30 cellular contexts compared by ENCODE assay signal in the genomic region with DNA sequence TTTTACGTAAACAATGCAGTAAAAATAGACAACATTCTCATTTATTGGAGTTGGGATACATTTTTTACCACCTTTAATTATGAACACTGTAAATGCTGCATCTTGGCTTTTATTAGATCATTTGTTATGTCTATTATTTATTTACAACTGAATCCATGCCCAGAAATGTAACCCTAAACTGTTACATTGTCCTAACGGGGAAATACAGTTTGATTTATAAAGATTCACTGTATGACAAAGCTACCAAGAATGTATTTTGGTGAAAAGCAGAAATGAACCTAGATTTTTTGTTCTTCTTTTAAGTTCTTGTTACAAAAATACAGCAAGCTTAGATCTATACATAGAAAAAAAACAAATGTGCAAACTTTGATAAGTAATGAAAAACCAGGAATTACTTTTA. TPM values are rescaled to one million over a fixed set of nuclear protein-coding genes. Genes with fewer than 3 reads are reported as not detected.
DNase-seq lines count a peak whose midpoint lies in the region; TF ChIP-seq lines count a peak whose summit lies in the region.
"Had no signal": no experiment of that assay in that cellular context is flagged by ENCODE, and none has a peak within 500 bp of the region (broad histone marks: within the 10 kb centered on the region; RNA-seq: fewer than 3 reads in every experiment).

No MANE protein-coding gene starts in this region.

- no peaks in the 10 kb centered on the region for H3K4me1 Mint-ChIP-seq in activated T-cell treated with anti-CD3 and anti-CD28 coated beads, Interleukin-2, amount 50 U/mL, for 24 hours (ENCODE audit: low read depth)
- H3K4me1 Mint-ChIP-seq: stimulated activated naive CD8-positive, alpha-beta T cell treated with anti-CD3 and anti-CD28 coated beads, Interleukin-15, amount 100 ng/mL, for 72 hours had no signal

- peaks cover 3 to 8% of the 10 kb centered on the region in 2 experiments; a peak in 1 of 4 replicates for H3K4me1 ChIP-seq in SK-N-SH (ENCODE audit: control insufficient read depth in 1 of 2, insufficient read depth in 2 of 2, low read depth in 1 of 2, low read length in 1 of 2)
- H3K4me1 ChIP-seq in osteoblast (ENCODE audit: insufficient read depth, low read length): no peaks in the 10 kb centered on the region
- H3K4me1 ChIP-seq in breast epithelium: no peaks in the 10 kb centered on the region
- H3K4me1 ChIP-seq: gastroesophageal sphincter, tibial nerve had no signal

- POLR2A ChIA-PET in SK-N-SH (lab: Yijun Ruan, JAX): no interaction called here

- H3K79me2 ChIP-seq in SK-N-SH (ENCODE audit: insufficient read depth) (no peaks in the 10 kb centered on the region), osteoblast (ENCODE audit: insufficient read depth, low read length) (no peaks in the 10 kb centered on the region)

- TF ChIP-seq POLR2A in breast epithelium (IDR thresholded peaks at IDR 0.05): no peak

- no peak overlapping the region for H3K27ac Mint-ChIP-seq in activated T-cell treated with anti-CD3 and anti-CD28 coated beads, Interleukin-2, amount 50 U/mL, for 24 hours
- H3K27ac Mint-ChIP-seq: activated naive CD4-positive, alpha-beta T cell treated with anti-CD3 and anti-CD28 coated beads for 36 hours; CD4-positive, alpha-beta T cell; stimulated activated naive CD8-positive, alpha-beta T cell treated with anti-CD3 and anti-CD28 coated beads, Interleukin-15, amount 100 ng/mL, for 72 hours; T-helper 1 cell treated with Interleukin-12 subunit alpha and Interleukin-12 subunit beta and Interleukin-4 antibody, amounts not matched to agents 30 μg/mL and 1 μg/mL, for 36 hours had no signal

- peaks cover 24% of the 10 kb centered on the region for H3K27me3 Mint-ChIP-seq in activated T-cell treated with anti-CD3 and anti-CD28 coated beads, Interleukin-2, amount 50 U/mL, for 24 hours

- H3K27me3 ChIP-seq in SK-N-SH (ENCODE audit: insufficient read depth) (no peaks in the 10 kb centered on the region), osteoblast (ENCODE audit: insufficient read depth, low read length) (peaks cover 37% of the 10 kb centered on the region), breast epithelium (peaks cover 0 to 7% of the 10 kb centered on the region in 2 donors)

- TF ChIP-seq RAD21 in SK-N-SH (IDR thresholded peaks at IDR 0.05; ENCODE audit: low read length): no peak

- H3K9me3 Mint-ChIP-seq in activated T-cell treated with anti-CD3 and anti-CD28 coated beads, Interleukin-2, amount 50 U/mL, for 24 hours: no peaks in the 10 kb centered on the region
- H3K9me3 Mint-ChIP-seq: T-helper 1 cell treated with Interleukin-12 subunit alpha and Interleukin-12 subunit beta and Interleukin-4 antibody, amounts not matched to agents 30 μg/mL and 1 μg/mL, for 36 hours had no signal

- whole genome bisulfite sequencing in SK-N-SH (ENCODE audit: low lambda C conversion rate): 56% methylated on average over 2 of the region's 2 CpGs

- H3K4me2 ChIP-seq in SK-N-SH: peak overlapping the region; percentile 41; the same call in 1 of the 2 replicates
- H3K4me2 ChIP-seq in osteoblast (ENCODE audit: insufficient read depth, low read length): no peak overlapping the region

- H3K9me3 ChIP-seq in SK-N-SH (peaks cover 3% of the 10 kb centered on the region; the same call in 1 of the 2 replicates), osteoblast (ENCODE audit: low read depth, low read length) (no peaks in the 10 kb centered on the region), breast epithelium (no peaks in the 10 kb centered on the region)
- H3K9me3 ChIP-seq: gastroesophageal sphincter had no signal

- H3F3A ChIP-seq in SK-N-SH (replicated peaks; ENCODE audit: insufficient read depth): peaks cover 3% of the 10 kb centered on the region

- H4K20me1 ChIP-seq in SK-N-SH (ENCODE audit: insufficient read depth): no peaks in the 10 kb centered on the region
- no peaks in the 10 kb centered on the region for H4K20me1 ChIP-seq in osteoblast (ENCODE audit: insufficient read depth, low read length)

- no peaks in the 10 kb centered on the region for H3K36me3 Mint-ChIP-seq in activated T-cell treated with anti-CD3 and anti-CD28 coated beads, Interleukin-2, amount 50 U/mL, for 24 hours (ENCODE audit: low read depth)

- intact Hi-C loops in breast epithelium (cut with DNase I; ENCODE audit: low total_unique reads): loop anchor here (1.0 kb wide), 1 partner anchor 11 kb away; no protein-coding TSS in a partner anchor

- H2AFZ ChIP-seq in SK-N-SH (ENCODE audit: low read depth): no peak overlapping the region
- no peak overlapping the region for H2AFZ ChIP-seq in osteoblast (ENCODE audit: low read length)

- no peak overlapping the region for H3K27ac ChIP-seq in SK-N-SH (ENCODE audit: low read depth in 2 of 2, low read length in 1 of 2)
- H3K27ac ChIP-seq in osteoblast (ENCODE audit: low read depth, low read length): no peak overlapping the region
- H3K27ac ChIP-seq in breast epithelium: no peak overlapping the region
- H3K27ac ChIP-seq: gastroesophageal sphincter, tibial nerve had no signal

- H3K9me2 ChIP-seq in SK-N-SH: no peaks in the 10 kb centered on the region

- H3K4me3 ChIP-seq in SK-N-SH (ENCODE audit: low read depth in 2 of 2, low read length in 1 of 2) (no peak overlapping the region), osteoblast (ENCODE audit: insufficient read depth, low read length) (no peak overlapping the region), breast epithelium (no peak overlapping the region)
- H3K4me3 ChIP-seq: gastroesophageal sphincter, tibial nerve had no signal

- TF ChIP-seq CTCF in SK-N-SH (IDR thresholded peaks at IDR 0.05): no peak
- TF ChIP-seq CTCF in osteoblast (IDR thresholded peaks at IDR 0.05; ENCODE audit: extremely low read depth, low read depth, low read length): no peak
- no peak for TF ChIP-seq CTCF in breast epithelium (IDR thresholded peaks at IDR 0.05)

- TF ChIP-seq EP300 in SK-N-SH (IDR thresholded peaks at IDR 0.05; ENCODE audit: borderline replicate concordance in 1 of 2, low read depth in 1 of 2, low read length in 1 of 2): no peak

- H3K36me3 ChIP-seq in SK-N-SH (replicated peaks in 1 of 2; ENCODE audit: control insufficient read depth in 1 of 2, insufficient read depth in 2 of 2, low read length in 1 of 2) (no peaks in the 10 kb centered on the region), osteoblast (ENCODE audit: insufficient read depth, low read length) (no peaks in the 10 kb centered on the region), breast epithelium (no peaks in the 10 kb centered on the region)
- H3K36me3 ChIP-seq: gastroesophageal sphincter, tibial nerve had no signal

- H3K4me3 Mint-ChIP-seq in activated T-cell treated with anti-CD3 and anti-CD28 coated beads, Interleukin-2, amount 50 U/mL, for 24 hours: no peak overlapping the region
- H3K4me3 Mint-ChIP-seq: activated naive CD4-positive, alpha-beta T cell treated with anti-CD3 and anti-CD28 coated beads for 36 hours; CD4-positive, alpha-beta T cell; stimulated activated naive CD8-positive, alpha-beta T cell treated with anti-CD3 and anti-CD28 coated beads, Interleukin-15, amount 100 ng/mL, for 72 hours; T-helper 1 cell treated with Interleukin-12 subunit alpha and Interleukin-12 subunit beta and Interleukin-4 antibody, amounts not matched to agents 30 μg/mL and 1 μg/mL, for 36 hours had no signal

- no peak overlapping the region for H3K9ac ChIP-seq in SK-N-SH

- DNase-seq in EL (peak; percentile 21), SK-N-SH (no peak), fibroblast of gingiva (ENCODE audit: low read depth) (peak; percentile 56), osteoblast (ENCODE audit: insufficient read length, low spot score, missing footprints) (peak; percentile 0), NCI-H146 treated with DMSO at 0.1 percent for 48 hours (lab: John Stamatoyannopoulos, UW; ENCODE audit: unreplicated experiment) (no peak), breast epithelium (ENCODE audit: low spot score in 2 of 2) (no peak), T-helper 9 cell (no peak)
- no peak for DNase-seq in activated T-cell treated with anti-CD3 and anti-CD28 coated beads, Interleukin-2, amount 50 U/mL, for 24 hours
- DNase-seq: activated CD4-positive, alpha-beta T cell treated with anti-CD3 and anti-CD28 coated beads for 4 hours; activated CD8-positive, alpha-beta memory T cell treated with anti-CD3 and anti-CD28 coated beads for 24 hours; activated naive CD4-positive, alpha-beta T cell treated with anti-CD3 and anti-CD28 coated beads for 36 hours; activated T-cell treated with anti-CD3 and anti-CD28 coated beads, Interleukin-2, amount 50 U/mL, for 1 hour; amygdala; CD4-positive, alpha-beta T cell; central memory CD4-positive, alpha-beta T cell; DMS 273 treated with DMSO at 0.1 percent for 48 hours; hypothalamus; islet precursor cell; KG1; NK-92 treated with Interleukin-12 subunit alpha and Interleukin-12 subunit beta, amount 100 ng/mL, for 24 hours; stimulated activated naive CD8-positive, alpha-beta T cell treated with anti-CD3 and anti-CD28 coated beads, Interleukin-15, amount 100 ng/mL, for 72 hours had no signal

- CTCF ChIA-PET in SK-N-SH (lab: Yijun Ruan, JAX): interaction anchor here (0.6 to 1.2 kb wide), 3 partner anchors 30 to 102 kb away, joined by 3 read pairs; no protein-coding TSS in a partner anchor

TF ChIP-seq in SK-N-SH, 30 proteins besides CTCF, POLR2A, EP300 and RAD21:
- TF ChIP-seq MXI1 (IDR thresholded peaks at IDR 0.05; ENCODE audit: low read depth, low read length): no peak
- TF ChIP-seq FOSL2 (IDR thresholded peaks at IDR 0.05; ENCODE audit: borderline replicate concordance, low read depth): peak; percentile 24; the same call in 1 of the 2 replicates
- peak; percentile 66 for TF ChIP-seq JUND (IDR thresholded peaks at IDR 0.05)
- 0 out of 2 replicates have a peak, but pooled peaks have one; percentile 19 for TF ChIP-seq NFIC (IDR thresholded peaks at IDR 0.05; ENCODE audit: borderline replicate concordance)
- TF ChIP-seq, protein P1, sequence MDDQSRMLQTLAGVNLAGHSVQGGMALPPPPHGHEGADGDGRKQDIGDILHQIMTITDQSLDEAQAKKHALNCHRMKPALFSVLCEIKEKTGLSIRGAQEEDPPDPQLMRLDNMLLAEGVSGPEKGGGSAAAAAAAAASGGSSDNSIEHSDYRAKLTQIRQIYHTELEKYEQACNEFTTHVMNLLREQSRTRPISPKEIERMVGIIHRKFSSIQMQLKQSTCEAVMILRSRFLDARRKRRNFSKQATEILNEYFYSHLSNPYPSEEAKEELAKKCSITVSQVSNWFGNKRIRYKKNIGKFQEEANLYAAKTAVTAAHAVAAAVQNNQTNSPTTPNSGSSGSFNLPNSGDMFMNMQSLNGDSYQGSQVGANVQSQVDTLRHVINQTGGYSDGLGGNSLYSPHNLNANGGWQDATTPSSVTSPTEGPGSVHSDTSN (IDR thresholded peaks at IDR 0.05): peak; percentile 65
- no peak for TF ChIP-seq SIN3A (IDR thresholded peaks at IDR 0.05; ENCODE audit: borderline replicate concordance, low read depth, low read length)
- TF ChIP-seq FOXM1 (IDR thresholded peaks at IDR 0.05; ENCODE audit: low read depth): no peak
- peak; percentile 36 for TF ChIP-seq TCF12 (IDR thresholded peaks at IDR 0.05)
TF ChIP-seq in SK-N-SH: peak in this region for 5.

RNA-seq across cellular contexts. Expression of gene METTL21C, which starts 1.1 kb away (rescaled TPM):
- polyA plus RNA-seq in SK-N-SH (2012; rRNA removed): not detected in 2 replicates
- not detected in 2 replicates for polyA plus RNA-seq in SK-N-SH (2012; cell fraction: cytosol; rRNA removed)
- polyA plus RNA-seq in SK-N-SH (2012; cell fraction: nucleus; rRNA removed): not detected in 2 replicates
- total RNA-seq in osteoblast: not detected in 2 replicates
- total RNA-seq in breast epithelium: not detected
- total RNA-seq: activated naive CD4-positive, alpha-beta T cell treated with anti-CD3 and anti-CD28 coated beads for 36 hours; CD4-positive, alpha-beta T cell; dermis microvascular lymphatic vessel endothelial cell; G401; lower leg skin; sciatic nerve; SK-MEL-5; tibial nerve had no signal
- polyA plus RNA-seq: neural cell had no signal

Comparison
In these comparisons a context has a peak if more than half of its experiments do, and no peak if none do; other contexts are left out.
1. DNase-seq: peak in EL (single experiment), fibroblast of gingiva (single experiment) and osteoblast (single experiment); none in SK-N-SH (single experiment), NCI-H146 treated with DMSO at 0.1 percent for 48 hours (single experiment), breast epithelium (0 of 2), T-helper 9 cell (single experiment) and activated T-cell treated with anti-CD3 and anti-CD28 coated beads, Interleukin-2, amount 50 U/mL, for 24 hours (single experiment).